ENCODE assay signal across 15 cellular contexts in the genomic region with DNA sequence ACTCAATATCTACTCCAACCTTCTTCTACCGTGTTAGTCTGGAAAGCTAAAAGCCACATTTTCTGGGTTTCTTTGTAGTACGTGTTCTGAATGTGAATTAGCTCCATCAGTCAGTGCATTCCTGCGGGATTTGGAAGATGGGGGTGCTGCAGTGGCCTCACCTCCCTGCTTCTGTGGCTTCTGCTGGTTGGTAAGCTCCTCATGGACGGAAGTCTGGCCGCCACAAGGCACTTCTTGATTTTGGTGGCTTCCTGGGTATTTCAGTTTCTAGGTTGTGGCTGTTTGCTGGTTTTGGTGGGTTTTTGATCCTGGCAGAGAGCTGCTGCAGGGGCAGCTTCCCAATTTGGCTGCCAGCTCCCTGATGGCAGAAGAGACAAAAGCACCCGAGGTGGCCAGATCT. TPM values are rescaled to one million over a fixed set of nuclear protein-coding genes. Genes with fewer than 3 reads are reported as not detected.
DNase-seq lines count a peak whose midpoint lies in the region; ATAC-seq and TF ChIP-seq lines count a peak whose summit lies in the region.
"Had no signal": no experiment of that assay in that cellular context is flagged by ENCODE, and none has a peak within 500 bp of the region (broad histone marks: within the 10 kb centered on the region; RNA-seq: fewer than 3 reads in every experiment).

No MANE protein-coding gene starts in this region.

- H3K4me2 ChIP-seq in MM.1S (ENCODE audit: low read depth, low read length): no peak overlapping the region

- H3K36me3 ChIP-seq in MM.1S (replicated peaks; ENCODE audit: insufficient read depth, low read length): no peaks in the 10 kb centered on the region

- DNase-seq in Jurkat, Clone E6-1 (ENCODE audit: low read depth, low spot score): peak; percentile 16
- peak; percentile 64 for DNase-seq in NB4 (ENCODE audit: low read depth)
- peak; percentile 30 for DNase-seq in astrocyte of the hippocampus (ENCODE audit: low read depth, low spot score)
- DNase-seq in MM.1S: no peak
- DNase-seq in T1000 (lab: John Stamatoyannopoulos, UW): no peak
- DNase-seq: CD8-positive, alpha-beta memory T cell; GF-D8; KG1; NCI-H1417 treated with DMSO at 0.1 percent for 48 hours; NCI-H1930; NCI-H69; T-helper 1 cell had no signal

- H3K27ac ChIP-seq in MM.1S (ENCODE audit: low read length): no peak overlapping the region

- ATAC-seq in HG03469 (IDR thresholded peaks at IDR 0.05; ENCODE audit: unreplicated experiment) (no peak), HG03045 (IDR thresholded peaks at IDR 0.05; ENCODE audit: unreplicated experiment) (no peak)
- ATAC-seq: Right ventricle myocardium inferior had no signal

- H3F3A ChIP-seq in MM.1S (ENCODE audit: insufficient read depth, low read length): no peaks in the 10 kb centered on the region

- H3K79me2 ChIP-seq in MM.1S (ENCODE audit: low read length): no peaks in the 10 kb centered on the region

- no peaks in the 10 kb centered on the region for H3K9me3 ChIP-seq in MM.1S (replicated peaks; ENCODE audit: insufficient read depth, low read length)

- H3K4me1 ChIP-seq in MM.1S (ENCODE audit: low read length): no peaks in the 10 kb centered on the region

- TF ChIP-seq CTCF in NB4 (IDR thresholded peaks at IDR 0.05; ENCODE audit: low read depth, low read length) (no peak), MM.1S (IDR thresholded peaks at IDR 0.05; ENCODE audit: low read length) (no peak)

- H3K9me2 ChIP-seq in MM.1S (replicated peaks; ENCODE audit: insufficient read depth, low read length): no peaks in the 10 kb centered on the region

- H4K20me1 ChIP-seq in MM.1S (ENCODE audit: insufficient read depth, low read length): no peaks in the 10 kb centered on the region

- no peak overlapping the region for H3K4me3 ChIP-seq in Jurkat, Clone E6-1 (ENCODE audit: low read length)
- no peak overlapping the region for H3K4me3 ChIP-seq in NB4 (ENCODE audit: low read depth, low read length)
- H3K4me3 ChIP-seq in MM.1S (ENCODE audit: low read length): no peak overlapping the region

- no peaks in the 10 kb centered on the region for H3K27me3 ChIP-seq in MM.1S (replicated peaks; ENCODE audit: insufficient read depth, low read length)

- no peak overlapping the region for H2AFZ ChIP-seq in MM.1S (ENCODE audit: low read length)

- no peak overlapping the region for H3K9ac ChIP-seq in MM.1S (ENCODE audit: low read length)

- TF ChIP-seq POLR2A in NB4 (IDR thresholded peaks at IDR 0.05; ENCODE audit: extremely low read depth, insufficient read length): no peak

RNA-seq across cellular contexts. Expression of a gene that starts 20.9 kb away (rescaled TPM):
- not detected for polyA plus RNA-seq in Jurkat, Clone E6-1 (2012; ENCODE audit: insufficient read depth, insufficient read length)
- polyA plus RNA-seq: CD8-positive, alpha-beta memory T cell had no signal

RNA-seq across cellular contexts. Expression of a gene that starts 51.5 kb away (rescaled TPM):
- 44.5 TPM for polyA plus RNA-seq in Jurkat, Clone E6-1 (2012; ENCODE audit: insufficient read depth, insufficient read length)

Comparison
In these comparisons a context has a peak if more than half of its experiments do, and no peak if none do; other contexts are left out.
1. DNase-seq: peak in Jurkat, Clone E6-1 (single experiment), NB4 (single experiment) and astrocyte of the hippocampus (single experiment); none in MM.1S (single experiment) and T1000 (single experiment).